In the genomic region with DNA sequence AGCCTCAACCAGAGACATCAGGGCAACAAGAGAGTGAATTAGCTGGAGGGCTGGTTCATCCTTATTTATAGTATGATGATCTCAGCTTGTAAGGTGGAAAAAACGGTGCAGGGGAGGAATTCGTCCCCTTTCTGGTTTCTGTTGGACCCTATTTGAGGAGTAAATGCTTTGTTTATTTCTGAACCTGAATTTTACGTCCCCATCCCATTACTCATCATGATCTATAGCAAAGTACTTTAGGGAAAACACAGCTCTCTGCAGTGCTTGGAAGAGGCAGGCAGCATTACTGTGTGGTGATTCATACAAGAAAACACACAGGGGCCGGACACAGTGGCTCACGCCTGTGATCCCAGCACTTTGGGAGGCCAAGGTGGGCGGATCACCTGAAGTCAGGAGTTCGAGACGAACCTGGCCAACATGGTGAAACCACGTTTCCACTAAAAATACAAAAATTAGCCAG, we compare ENCODE assay signal across 12 cellular contexts. TPM values are rescaled to one million over a fixed set of nuclear protein-coding genes. Genes with fewer than 3 reads are reported as not detected.
DNase-seq lines count a peak whose midpoint lies in the region; ATAC-seq and TF ChIP-seq lines count a peak whose summit lies in the region.
"Had no signal": no experiment of that assay in that cellular context is flagged by ENCODE, and none has a peak within 500 bp of the region (broad histone marks: within the 10 kb centered on the region; RNA-seq: fewer than 3 reads in every experiment).

No MANE protein-coding gene starts in this region.

- TF ChIP-seq CTCF in fibroblast of villous mesenchyme (IDR thresholded peaks at IDR 0.05; ENCODE audit: insufficient read depth, low read depth, low read length): no peak
- no peak for TF ChIP-seq CTCF in CD14-positive monocyte (IDR thresholded peaks at IDR 0.05)

- H3K4me1 Mint-ChIP-seq in CD14-positive monocyte: no peaks in the 10 kb centered on the region

- no peaks in the 10 kb centered on the region for H3K36me3 Mint-ChIP-seq in CD14-positive monocyte
- H3K36me3 Mint-ChIP-seq: natural killer cell treated with Interleukin-12 subunit alpha and Interleukin-12 subunit beta and Interleukin-15 and Interleukin-18, amount 100 ng/mL, for 72 hours had no signal

- no peak overlapping the region for H3K27ac Mint-ChIP-seq in CD14-positive monocyte
- H3K27ac Mint-ChIP-seq: effector memory CD8-positive, alpha-beta T cell; natural killer cell treated with Interleukin-12 subunit alpha and Interleukin-12 subunit beta and Interleukin-15 and Interleukin-18, amount 100 ng/mL, for 72 hours had no signal

- H3K27me3 Mint-ChIP-seq in CD14-positive monocyte (ENCODE audit: low read depth in 3 of 3): peaks cover 0 to 4% (median 1%) of the 10 kb centered on the region in 3 donors

- no peak overlapping the region for H3K4me3 Mint-ChIP-seq in CD14-positive monocyte
- H3K4me3 Mint-ChIP-seq: effector memory CD8-positive, alpha-beta T cell; natural killer cell treated with Interleukin-12 subunit alpha and Interleukin-12 subunit beta and Interleukin-15 and Interleukin-18, amount 100 ng/mL, for 72 hours had no signal

- H3K9me3 Mint-ChIP-seq in CD14-positive monocyte: peaks cover 0 to 6% (median 3%) of the 10 kb centered on the region in 7 donors
- H3K9me3 Mint-ChIP-seq: effector memory CD8-positive, alpha-beta T cell; natural killer cell treated with Interleukin-12 subunit alpha and Interleukin-12 subunit beta and Interleukin-15 and Interleukin-18, amount 100 ng/mL, for 72 hours had no signal

- DNase-seq in H4 (ENCODE audit: low spot score): peak; percentile 79
- DNase-seq in SW480 (ENCODE audit: low spot score): peak; percentile 61
- peak; percentile 91 for DNase-seq in fibroblast of villous mesenchyme (ENCODE audit: low read depth)
- peak; percentile 40 for DNase-seq in smooth muscle cell of the brain vasculature (ENCODE audit: low read depth, low spot score)
- no peak for DNase-seq in CD14-positive monocyte (ENCODE audit: low spot score)
- DNase-seq: DMS79 treated with DMSO at 0.1 percent for 48 hours; effector memory CD8-positive, alpha-beta T cell; NCI-H2081 had no signal

- no peak for ATAC-seq in HG03025 (IDR thresholded peaks at IDR 0.05; ENCODE audit: low FRiP score, unreplicated experiment)
- no peak for ATAC-seq in GM18909 (IDR thresholded peaks at IDR 0.05; ENCODE audit: poor library complexity, unreplicated experiment)
- ATAC-seq in GM21390 (IDR thresholded peaks at IDR 0.05; ENCODE audit: unreplicated experiment): no peak
- ATAC-seq: effector memory CD8-positive, alpha-beta T cell; natural killer cell treated with Interleukin-12 subunit alpha and Interleukin-12 subunit beta and Interleukin-15 and Interleukin-18, amount 100 ng/mL, for 72 hours had no signal

- no peak overlapping the region for H3K4me3 ChIP-seq in fibroblast of villous mesenchyme (ENCODE audit: low read depth, low read length)

- intact Hi-C loops in CD14-positive monocyte (cut with micrococcal nuclease): no loop called here

RNA-seq across cellular contexts. Expression of a gene that starts 8.0 kb away (rescaled TPM):
- 6.1 and 6.4 TPM in 2 replicates for total RNA-seq in H4 (2014; rRNA removed; shearing (Covaris generic))
- 37.6 and 59.3 TPM in 2 replicates for total RNA-seq in fibroblast of villous mesenchyme
- polyA plus RNA-seq in CD14-positive monocyte: not detected

RNA-seq across cellular contexts. Expression of a gene that starts 58.1 kb away (rescaled TPM):
- 5.2 and 7.1 TPM in 2 replicates for total RNA-seq in H4 (2014; rRNA removed; shearing (Covaris generic))
- total RNA-seq in fibroblast of villous mesenchyme: 6.0 and 6.4 TPM in 2 replicates
- polyA plus RNA-seq in CD14-positive monocyte: 1 to 10 TPM; 4.2 to 6.1 TPM
